12 cellular contexts compared by ENCODE assay signal in the genomic region with DNA sequence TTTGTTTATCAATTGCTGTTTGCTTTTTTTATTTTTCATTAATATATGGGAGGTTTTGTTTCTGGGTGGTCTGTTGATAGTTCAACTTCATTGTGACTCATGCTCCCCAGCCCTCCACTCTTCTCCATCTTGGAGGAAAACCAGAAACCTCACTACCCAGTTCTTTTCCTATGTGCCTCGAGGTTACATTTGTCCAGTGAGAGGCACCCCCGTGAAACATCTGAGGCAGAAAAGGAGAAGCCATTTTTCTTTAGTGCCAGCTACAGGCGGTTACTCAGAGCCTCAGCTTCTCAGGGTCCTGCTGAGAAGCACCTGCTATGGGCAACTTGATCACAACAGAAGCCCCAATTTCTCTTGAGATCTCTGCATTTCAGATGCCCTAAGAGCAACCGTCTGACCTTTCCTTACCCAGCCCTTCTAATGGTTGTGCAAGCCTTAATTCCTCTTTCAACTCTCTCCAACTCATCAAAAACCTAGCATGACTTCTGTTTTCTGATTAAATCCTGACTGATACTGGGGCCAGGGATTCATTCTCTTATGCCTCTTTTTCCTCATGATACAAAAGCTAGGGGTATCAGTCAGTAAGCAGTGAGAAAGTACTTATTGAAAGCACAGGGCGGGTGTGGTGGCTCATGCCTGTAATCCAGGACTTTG.
"Had no signal": no experiment of that assay in that cellular context is flagged by ENCODE, and none has a peak within 500 bp of the region (broad histone marks: within the 10 kb centered on the region; RNA-seq: fewer than 3 reads in every experiment).

No MANE protein-coding gene starts in this region.

- H3K27ac Mint-ChIP-seq: activated naive CD4-positive, alpha-beta T cell treated with anti-CD3 and anti-CD28 coated beads, Interleukin-2, amount 50 U/mL, for 72 hours; activated T-cell treated with anti-CD3 and anti-CD28 coated beads, Interleukin-2, amount 50 U/mL, for 24 hours; immature natural killer cell had no signal

- H3K4me1 ChIP-seq: lower lobe of right lung, testis had no signal

- H3K36me3 Mint-ChIP-seq: immature natural killer cell had no signal

- H3K9me3 ChIP-seq: lower lobe of right lung, testis had no signal

- H3K4me3 ChIP-seq: lower lobe of right lung, testis had no signal

- H3K27me3 ChIP-seq: neutrophil, testis had no signal

- ATAC-seq: activated naive CD4-positive, alpha-beta T cell treated with anti-CD3 and anti-CD28 coated beads, Interleukin-2, amount 50 U/mL, for 72 hours; stimulated activated naive CD8-positive, alpha-beta T cell treated with anti-CD3 and anti-CD28 coated beads, Interleukin-15, amount 100 ng/mL, for 72 hours had no signal

- H3K9me3 Mint-ChIP-seq: activated naive CD4-positive, alpha-beta T cell treated with anti-CD3 and anti-CD28 coated beads, Interleukin-2, amount 50 U/mL, for 72 hours had no signal

- DNase-seq: activated effector memory CD4-positive, alpha-beta T cell treated with Interleukin-2 at 50 U/mL for 16 hours; activated T-cell treated with anti-CD3 and anti-CD28 coated beads, Interleukin-2, amount 50 U/mL, for 24 hours; amniotic stem cell; immature natural killer cell; lower lobe of right lung; naive B cell; stimulated activated CD4-positive, alpha-beta T cell treated with anti-CD3 and anti-CD28 coated beads, Interleukin-15, amount 100 ng/mL, for 24 hours; stimulated activated CD4-positive, alpha-beta T cell treated with anti-CD3 and anti-CD28 coated beads, Interleukin-4, amount 100 ng/mL, for 4 hours; stimulated activated naive CD8-positive, alpha-beta T cell treated with anti-CD3 and anti-CD28 coated beads, Interleukin-15, amount 100 ng/mL, for 72 hours; testis had no signal

- H3K4me1 Mint-ChIP-seq: immature natural killer cell, naive B cell had no signal

- H3K4me3 Mint-ChIP-seq: activated T-cell treated with anti-CD3 and anti-CD28 coated beads, Interleukin-2, amount 50 U/mL, for 24 hours; immature natural killer cell; naive B cell; stimulated activated naive CD8-positive, alpha-beta T cell treated with anti-CD3 and anti-CD28 coated beads, Interleukin-15, amount 100 ng/mL, for 72 hours had no signal

- H3K27ac ChIP-seq: lower lobe of right lung, neutrophil, testis had no signal

- H3K36me3 ChIP-seq: lower lobe of right lung, neutrophil had no signal
